9 cellular contexts compared by ENCODE assay signal in genomic region chr1:3610165-3610822, GRCh38. TPM values are rescaled to one million over a fixed set of nuclear protein-coding genes. Genes with fewer than 3 reads are reported as not detected.
DNase-seq lines count a peak whose midpoint lies in the region; ATAC-seq and TF ChIP-seq lines count a peak whose summit lies in the region.
"Had no signal": no experiment of that assay in that cellular context is flagged by ENCODE, and none has a peak within 500 bp of the region (broad histone marks: within the 10 kb centered on the region; RNA-seq: fewer than 3 reads in every experiment).

No MANE protein-coding gene starts in this region.

- H3K4me1 Mint-ChIP-seq in CD4-positive, alpha-beta memory T cell = peaks cover 2 to 18% (median 5%) of the 10 kb centered on the region in 4 donors
- no peaks in the 10 kb centered on the region for H3K4me1 Mint-ChIP-seq in activated naive CD8-positive, alpha-beta T cell treated with anti-CD3 and anti-CD28 coated beads, Interleukin-2, amount 10 ng/mL, durations not matched to agents 7 days and 5 days
- H3K4me1 Mint-ChIP-seq in naive thymus-derived CD4-positive, alpha-beta T cell = peaks cover 0 to 10% (median 10%) of the 10 kb centered on the region in 7 donors
- H3K4me1 Mint-ChIP-seq in activated T-helper 2 cell treated with anti-CD3 and anti-CD28 coated beads, Interferon-gamma antibody, Interleukin-2, Interleukin-4, amounts not matched to agents 10 μg/mL and 5 μg/mL and 100 μg/mL, durations not matched to agents 14 hours and 24 hours and 36 hours (ENCODE audit: low read depth) = no peaks in the 10 kb centered on the region

- peaks cover 15% of the 10 kb centered on the region for H3K4me1 ChIP-seq in CD4-positive, alpha-beta memory T cell (ENCODE audit: insufficient read depth, low read length)
- peaks cover 0 to 9% of the 10 kb centered on the region in 2 donors for H3K4me1 ChIP-seq in naive thymus-derived CD4-positive, alpha-beta T cell (ENCODE audit: control insufficient read depth in 2 of 2, insufficient read depth in 2 of 2, low read length in 2 of 2)

- CTCF ChIA-PET in CD4-positive, alpha-beta memory T cell (lab: Charles Lee; ENCODE audit: partially characterized antibody) = no interaction called here
- CTCF ChIA-PET in naive thymus-derived CD4-positive, alpha-beta T cell (lab: Charles Lee) = interaction anchor here (0.6 kb wide), 1 partner anchor 1712 kb away, joined by 3 read pairs; no protein-coding TSS in a partner anchor

- H3K27me3 Mint-ChIP-seq in CD4-positive, alpha-beta memory T cell = peaks cover 9 to 13% of the 10 kb centered on the region in 2 donors
- H3K27me3 Mint-ChIP-seq in activated naive CD8-positive, alpha-beta T cell treated with anti-CD3 and anti-CD28 coated beads, Interleukin-2, amount 10 ng/mL, durations not matched to agents 7 days and 5 days = peaks cover 17% of the 10 kb centered on the region
- peaks cover 0 to 34% (median 6%) of the 10 kb centered on the region in 5 donors for H3K27me3 Mint-ChIP-seq in naive thymus-derived CD4-positive, alpha-beta T cell
- peaks cover 22% of the 10 kb centered on the region for H3K27me3 Mint-ChIP-seq in activated T-helper 2 cell treated with anti-CD3 and anti-CD28 coated beads, Interferon-gamma antibody, Interleukin-2, Interleukin-4, amounts not matched to agents 10 μg/mL and 5 μg/mL and 100 μg/mL, durations not matched to agents 14 hours and 24 hours and 36 hours (ENCODE audit: low read depth)

- no peak for DNase-seq in CD4-positive, alpha-beta memory T cell
- DNase-seq in HL-60 (ENCODE audit: low read depth in 1 of 2, low spot score in 1 of 2) (peak in 1 of 2 experiments; percentile 57), dermis blood vessel endothelial cell (no peak)
- no peak for DNase-seq in activated naive CD8-positive, alpha-beta T cell treated with anti-CD3 and anti-CD28 coated beads, Interleukin-2, amount 10 ng/mL, durations not matched to agents 7 days and 5 days
- no peak for DNase-seq in naive thymus-derived CD4-positive, alpha-beta T cell
- no peak for DNase-seq in activated T-helper 2 cell treated with anti-CD3 and anti-CD28 coated beads, Interferon-gamma antibody, Interleukin-2, Interleukin-4, amounts not matched to agents 10 μg/mL and 5 μg/mL and 100 μg/mL, durations not matched to agents 14 hours and 24 hours and 36 hours (ENCODE audit: low spot score)
- DNase-seq: left ventricle myocardium superior had no signal

- no peaks in the 10 kb centered on the region for H3K36me3 Mint-ChIP-seq in CD4-positive, alpha-beta memory T cell
- H3K36me3 Mint-ChIP-seq in activated naive CD8-positive, alpha-beta T cell treated with anti-CD3 and anti-CD28 coated beads, Interleukin-2, amount 10 ng/mL, durations not matched to agents 7 days and 5 days = no peaks in the 10 kb centered on the region
- no peaks in the 10 kb centered on the region for H3K36me3 Mint-ChIP-seq in naive thymus-derived CD4-positive, alpha-beta T cell
- no peaks in the 10 kb centered on the region for H3K36me3 Mint-ChIP-seq in activated T-helper 2 cell treated with anti-CD3 and anti-CD28 coated beads, Interferon-gamma antibody, Interleukin-2, Interleukin-4, amounts not matched to agents 10 μg/mL and 5 μg/mL and 100 μg/mL, durations not matched to agents 14 hours and 24 hours and 36 hours (ENCODE audit: low read depth)

- no peaks in the 10 kb centered on the region for H3K9me3 ChIP-seq in CD4-positive, alpha-beta memory T cell (ENCODE audit: control insufficient read depth in 1 of 2, low read length in 2 of 2)
- no peaks in the 10 kb centered on the region for H3K9me3 ChIP-seq in naive thymus-derived CD4-positive, alpha-beta T cell (ENCODE audit: control insufficient read depth in 2 of 3, low read length in 3 of 3)

- H3K4me3 Mint-ChIP-seq in CD4-positive, alpha-beta memory T cell = peak overlapping the region in 7 of 8 donors; percentile 44 to 75 (median 62)
- peak overlapping the region; percentile 22 for H3K4me3 Mint-ChIP-seq in activated naive CD8-positive, alpha-beta T cell treated with anti-CD3 and anti-CD28 coated beads, Interleukin-2, amount 10 ng/mL, durations not matched to agents 7 days and 5 days
- peak overlapping the region in 9 of 10 donors; percentile 70 to 86 (median 79) for H3K4me3 Mint-ChIP-seq in naive thymus-derived CD4-positive, alpha-beta T cell
- H3K4me3 Mint-ChIP-seq in activated T-helper 2 cell treated with anti-CD3 and anti-CD28 coated beads, Interferon-gamma antibody, Interleukin-2, Interleukin-4, amounts not matched to agents 10 μg/mL and 5 μg/mL and 100 μg/mL, durations not matched to agents 14 hours and 24 hours and 36 hours (ENCODE audit: low read depth) = no peak overlapping the region

- no peak for ATAC-seq in activated naive CD8-positive, alpha-beta T cell treated with anti-CD3 and anti-CD28 coated beads, Interleukin-2, amount 10 ng/mL, durations not matched to agents 7 days and 5 days (ENCODE audit: low read depth)
- ATAC-seq in naive thymus-derived CD4-positive, alpha-beta T cell = no peak
- ATAC-seq in HG03097 (IDR thresholded peaks at IDR 0.05; ENCODE audit: low FRiP score, unreplicated experiment) (no peak), GM19455 (IDR thresholded peaks at IDR 0.05; ENCODE audit: unreplicated experiment) (no peak)

- H3K27me3 ChIP-seq in CD4-positive, alpha-beta memory T cell (ENCODE audit: insufficient read depth, low read length) = peaks cover 5% of the 10 kb centered on the region
- peaks cover 8% of the 10 kb centered on the region for H3K27me3 ChIP-seq in HL-60 (ENCODE audit: insufficient read depth, poor library complexity, severe bottlenecking)
- no peaks in the 10 kb centered on the region for H3K27me3 ChIP-seq in naive thymus-derived CD4-positive, alpha-beta T cell (ENCODE audit: control insufficient read depth in 2 of 2, insufficient read depth in 2 of 2, low read length in 2 of 2)

- no peaks in the 10 kb centered on the region for H3K36me3 ChIP-seq in CD4-positive, alpha-beta memory T cell (ENCODE audit: insufficient read depth, low read length)
- H3K36me3 ChIP-seq in naive thymus-derived CD4-positive, alpha-beta T cell (ENCODE audit: control insufficient read depth in 2 of 3, insufficient read depth in 3 of 3, low read length in 3 of 3) = no peaks in the 10 kb centered on the region

- H3K27ac ChIP-seq in CD4-positive, alpha-beta memory T cell (ENCODE audit: low read depth, low read length) = no peak overlapping the region
- peak overlapping the region; percentile 50 for H3K27ac ChIP-seq in HL-60 (replicated peaks)
- no peak overlapping the region for H3K27ac ChIP-seq in naive thymus-derived CD4-positive, alpha-beta T cell (ENCODE audit: low read depth, low read length)

- intact Hi-C loops in CD4-positive, alpha-beta memory T cell (cut with micrococcal nuclease) = no loop called here
- intact Hi-C loops in naive thymus-derived CD4-positive, alpha-beta T cell (cut with micrococcal nuclease) = no loop called here
- intact Hi-C loops in activated T-helper 2 cell treated with anti-CD3 and anti-CD28 coated beads, Interferon-gamma antibody, Interleukin-2, Interleukin-4, amounts not matched to agents 10 μg/mL and 5 μg/mL and 100 μg/mL, durations not matched to agents 14 hours and 24 hours and 36 hours (cut with micrococcal nuclease) = no loop called here

- no peak overlapping the region for H3K4me3 ChIP-seq in CD4-positive, alpha-beta memory T cell (ENCODE audit: low read length in 2 of 2)
- H3K4me3 ChIP-seq in HL-60 (replicated peaks; ENCODE audit: insufficient read depth, low read length) = no peak overlapping the region
- H3K4me3 ChIP-seq in naive thymus-derived CD4-positive, alpha-beta T cell (ENCODE audit: low read length) = no peak overlapping the region

- H3K9me3 Mint-ChIP-seq in CD4-positive, alpha-beta memory T cell = peaks cover 0 to 1% (median 0%) of the 10 kb centered on the region in 8 donors
- H3K9me3 Mint-ChIP-seq in activated naive CD8-positive, alpha-beta T cell treated with anti-CD3 and anti-CD28 coated beads, Interleukin-2, amount 10 ng/mL, durations not matched to agents 7 days and 5 days = no peaks in the 10 kb centered on the region
- H3K9me3 Mint-ChIP-seq in naive thymus-derived CD4-positive, alpha-beta T cell = no peaks in the 10 kb centered on the region
- H3K9me3 Mint-ChIP-seq in activated T-helper 2 cell treated with anti-CD3 and anti-CD28 coated beads, Interferon-gamma antibody, Interleukin-2, Interleukin-4, amounts not matched to agents 10 μg/mL and 5 μg/mL and 100 μg/mL, durations not matched to agents 14 hours and 24 hours and 36 hours = no peaks in the 10 kb centered on the region

- TF ChIP-seq CTCF in HL-60 (IDR thresholded peaks at IDR 0.05; ENCODE audit: insufficient read depth, low read length) = no peak

- POLR2A ChIA-PET in CD4-positive, alpha-beta memory T cell (lab: Charles Lee; ENCODE audit: partially characterized antibody) = interaction anchor here (2.2 kb wide), 1 partner anchor 14 kb away, joined by 7 read pairs; no protein-coding TSS in a partner anchor
- POLR2A ChIA-PET in activated naive CD8-positive, alpha-beta T cell treated with anti-CD3 and anti-CD28 coated beads, Interleukin-2, amount 10 ng/mL, durations not matched to agents 7 days and 5 days (lab: Charles Lee) = no interaction called here
- POLR2A ChIA-PET in naive thymus-derived CD4-positive, alpha-beta T cell (lab: Charles Lee) = interaction anchor here (1.3 kb wide), 1 partner anchor 12 kb away, joined by 5 read pairs; no protein-coding TSS in a partner anchor

- peak overlapping the region in 1 of 7 donors; percentile 18 for H3K27ac Mint-ChIP-seq in CD4-positive, alpha-beta memory T cell
- no peak overlapping the region for H3K27ac Mint-ChIP-seq in activated naive CD8-positive, alpha-beta T cell treated with anti-CD3 and anti-CD28 coated beads, Interleukin-2, amount 10 ng/mL, durations not matched to agents 7 days and 5 days
- peak overlapping the region in 2 of 9 donors; percentile 20 to 42 for H3K27ac Mint-ChIP-seq in naive thymus-derived CD4-positive, alpha-beta T cell
- no peak overlapping the region for H3K27ac Mint-ChIP-seq in activated T-helper 2 cell treated with anti-CD3 and anti-CD28 coated beads, Interferon-gamma antibody, Interleukin-2, Interleukin-4, amounts not matched to agents 10 μg/mL and 5 μg/mL and 100 μg/mL, durations not matched to agents 14 hours and 24 hours and 36 hours

RNA-seq across cellular contexts. Expression of gene MEGF6, which starts 1.0 kb away (rescaled TPM):
- 100 to 1,000 TPM; 167 to 168 TPM for total RNA-seq in CD4-positive, alpha-beta memory T cell
- polyA plus RNA-seq in CD4-positive, alpha-beta memory T cell = 1 to 10 TPM; 2.4 to 7.1 TPM
- total RNA-seq in activated naive CD8-positive, alpha-beta T cell treated with anti-CD3 and anti-CD28 coated beads, Interleukin-2, amount 10 ng/mL, durations not matched to agents 7 days and 5 days = 10 to 100 TPM; 56.6 TPM
- total RNA-seq in naive thymus-derived CD4-positive, alpha-beta T cell = 100 to 1,000 TPM in 2 of 5 experiments, 10 to 100 TPM in 3; 14.6 to 209 (median 81.3) TPM
- polyA plus RNA-seq in naive thymus-derived CD4-positive, alpha-beta T cell = 10 to 100 TPM in 1 of 2 donors, 1 to 10 TPM in 1; 1.9 to 10.1 TPM
- 100 and 120 TPM in 2 replicates for total RNA-seq in dermis blood vessel endothelial cell
- total RNA-seq in activated T-helper 2 cell treated with anti-CD3 and anti-CD28 coated beads, Interferon-gamma antibody, Interleukin-2, Interleukin-4, amounts not matched to agents 10 μg/mL and 5 μg/mL and 100 μg/mL, durations not matched to agents 14 hours and 24 hours and 36 hours = 1.7 and 1.9 TPM in 2 replicates

RNA-seq across cellular contexts. Expression of gene TPRG1L, which starts 14.5 kb away (rescaled TPM):
- 10 to 100 TPM; 57.9 to 59.5 TPM for total RNA-seq in CD4-positive, alpha-beta memory T cell
- 10 to 100 TPM; 41.4 to 46.4 TPM for polyA plus RNA-seq in CD4-positive, alpha-beta memory T cell
- 10 to 100 TPM; 23.8 to 29.4 TPM for total RNA-seq in activated naive CD8-positive, alpha-beta T cell treated with anti-CD3 and anti-CD28 coated beads, Interleukin-2, amount 10 ng/mL, durations not matched to agents 7 days and 5 days
- total RNA-seq in naive thymus-derived CD4-positive, alpha-beta T cell = 10 to 100 TPM; 15.6 to 61.4 (median 37.8) TPM
- 10 to 100 TPM; 44.0 to 47.9 TPM for polyA plus RNA-seq in naive thymus-derived CD4-positive, alpha-beta T cell
- 29.4 and 32.9 TPM in 2 replicates for total RNA-seq in dermis blood vessel endothelial cell
- 7.0 and 7.1 TPM in 2 replicates for total RNA-seq in activated T-helper 2 cell treated with anti-CD3 and anti-CD28 coated beads, Interferon-gamma antibody, Interleukin-2, Interleukin-4, amounts not matched to agents 10 μg/mL and 5 μg/mL and 100 μg/mL, durations not matched to agents 14 hours and 24 hours and 36 hours

RNA-seq across cellular contexts. Expression of gene WRAP73, which starts 39.6 kb away (rescaled TPM):
- 10 to 100 TPM; 39.0 to 40.7 TPM for total RNA-seq in CD4-positive, alpha-beta memory T cell
- polyA plus RNA-seq in CD4-positive, alpha-beta memory T cell = 10 to 100 TPM; 24.4 to 30.1 TPM
- total RNA-seq in activated naive CD8-positive, alpha-beta T cell treated with anti-CD3 and anti-CD28 coated beads, Interleukin-2, amount 10 ng/mL, durations not matched to agents 7 days and 5 days = 10 to 100 TPM; 40.2 to 41.6 TPM
- 10 to 100 TPM; 28.1 to 42.0 (median 36.3) TPM for total RNA-seq in naive thymus-derived CD4-positive, alpha-beta T cell
- polyA plus RNA-seq in naive thymus-derived CD4-positive, alpha-beta T cell = 10 to 100 TPM; 25.5 to 37.4 TPM
- 20.4 and 25.6 TPM in 2 replicates for total RNA-seq in dermis blood vessel endothelial cell
- 38.7 and 42.2 TPM in 2 replicates for total RNA-seq in activated T-helper 2 cell treated with anti-CD3 and anti-CD28 coated beads, Interferon-gamma antibody, Interleukin-2, Interleukin-4, amounts not matched to agents 10 μg/mL and 5 μg/mL and 100 μg/mL, durations not matched to agents 14 hours and 24 hours and 36 hours

RNA-seq across cellular contexts. Expression of gene TP73, which starts 42.0 kb away (rescaled TPM):
- total RNA-seq in CD4-positive, alpha-beta memory T cell = under 1 TPM in 1 of 2 experiments, not detected in 1; 0.17 TPM
- polyA plus RNA-seq in CD4-positive, alpha-beta memory T cell = under 1 TPM in 1 of 2 donors, not detected in 1; 0.15 TPM
- 1 to 10 TPM in 1 of 2 experiments, under 1 TPM in 1; 0.62 to 1.1 TPM for total RNA-seq in activated naive CD8-positive, alpha-beta T cell treated with anti-CD3 and anti-CD28 coated beads, Interleukin-2, amount 10 ng/mL, durations not matched to agents 7 days and 5 days
- 1 to 10 TPM in 1 of 5 experiments, under 1 TPM in 2, not detected in 2; 0.15 to 2.4 (median 0.45) TPM for total RNA-seq in naive thymus-derived CD4-positive, alpha-beta T cell
- under 1 TPM; 0.03 to 0.15 TPM for polyA plus RNA-seq in naive thymus-derived CD4-positive, alpha-beta T cell
- total RNA-seq in dermis blood vessel endothelial cell = not detected in 2 replicates
- total RNA-seq in activated T-helper 2 cell treated with anti-CD3 and anti-CD28 coated beads, Interferon-gamma antibody, Interleukin-2, Interleukin-4, amounts not matched to agents 10 μg/mL and 5 μg/mL and 100 μg/mL, durations not matched to agents 14 hours and 24 hours and 36 hours = 2.4 and 2.5 TPM in 2 replicates
